Comparison of ENCODE assay signal across 1 cellular context in genomic region chr17:17591408-17592265, GRCh38.
TF ChIP-seq lines count a peak whose summit lies in the region.

Gene PEMT (minus strand): TSS chr17:17591708. CDS start chr17:17591626, 82 bp downstream.

TF ChIP-seq in K562, 482 proteins besides CTCF, POLR2A, EP300 and RAD21 (continued from another document):
- TF ChIP-seq CHCHD3 (CRISPR knock-in tag; IDR thresholded peaks at IDR 0.05) (no peak), EP400 (IDR thresholded peaks at IDR 0.05) (peak; percentile 100), KLF1 (tag; IDR thresholded peaks at IDR 0.05) (peak; percentile 77), DMBX1 (CRISPR knock-in tag; IDR thresholded peaks at IDR 0.05; ENCODE audit: borderline replicate concordance) (peak; percentile 83), HNRNPL (IDR thresholded peaks at IDR 0.05; ENCODE audit: low read depth, low read length) (no peak), SLC30A9 (CRISPR knock-in tag; IDR thresholded peaks at IDR 0.05) (no peak), SIN3A (IDR thresholded peaks at IDR 0.05; ENCODE audit: borderline replicate concordance in 2 of 2, control insufficient read depth in 1 of 2, low read depth in 2 of 2, low read length in 2 of 2) (peak; percentile 61 to 75; a peak in 1 of 4 replicates), MITF (IDR thresholded peaks at IDR 0.05) (no peak), FOXA1 (IDR thresholded peaks at IDR 0.05; ENCODE audit: borderline replicate concordance) (no peak), NCOR1 (IDR thresholded peaks at IDR 0.05) (no peak), ZNF699 (CRISPR knock-in tag; IDR thresholded peaks at IDR 0.05; ENCODE audit: insufficient replicate concordance) (no peak), GATAD2A (IDR thresholded peaks at IDR 0.05) (no peak), CHAMP1 (IDR thresholded peaks at IDR 0.05) (0 out of 2 replicates have a peak, but pooled peaks have one; percentile 14), ZHX1 (conservative IDR thresholded peaks at IDR 0.05; ENCODE audit: low read length) (no peak), ZNF75A (CRISPR knock-in tag; IDR thresholded peaks at IDR 0.05) (no peak), ZNF263 (CRISPR knock-in tag; IDR thresholded peaks at IDR 0.05; ENCODE audit: borderline replicate concordance) (no peak; the same call in 1 of the 2 replicates), TBL1XR1 (IDR thresholded peaks at IDR 0.05; ENCODE audit: low read length in 2 of 2) (0 out of 4 replicates have a peak, but pooled peaks of 1 of the 2 experiments have one; percentile 81), TCF7L2 (IDR thresholded peaks at IDR 0.05; ENCODE audit: low read depth, low read length) (0 out of 2 replicates have a peak, but pooled peaks have one; percentile 16), NFRKB (IDR thresholded peaks at IDR 0.05; ENCODE audit: low read depth) (no peak; the same call in 1 of the 2 replicates), PRDM10 (IDR thresholded peaks at IDR 0.05; ENCODE audit: partially characterized antibody) (peak; percentile 12), ID3 (CRISPR knock-in tag; IDR thresholded peaks at IDR 0.05) (no peak), ID3 (tag; IDR thresholded peaks at IDR 0.05) (peak; percentile 82), STAT6 (CRISPR knock-in tag; IDR thresholded peaks at IDR 0.05) (0 out of 2 replicates have a peak, but pooled peaks have one; percentile 35), ZKSCAN8 (CRISPR knock-in tag; IDR thresholded peaks at IDR 0.05) (no peak), ZNF146 (CRISPR knock-in tag; IDR thresholded peaks at IDR 0.05; ENCODE audit: unreplicated experiment) (no peak), NCOA6 (IDR thresholded peaks at IDR 0.05) (no peak), BRF1 (IDR thresholded peaks at IDR 0.05; ENCODE audit: borderline replicate concordance, extremely low read depth, insufficient read length) (no peak), ZFP30 (CRISPR knock-in tag; IDR thresholded peaks at IDR 0.05; ENCODE audit: borderline replicate concordance) (no peak), ATF1 (CRISPR knock-in tag; IDR thresholded peaks at IDR 0.05) (no peak), ATF1 (tag; IDR thresholded peaks at IDR 0.05) (peak; percentile 97), ILF3 (IDR thresholded peaks at IDR 0.05; ENCODE audit: borderline replicate concordance) (no peak), FOXK2 (conservative IDR thresholded peaks at IDR 0.05 in 1 of 2, IDR thresholded peaks at IDR 0.05 in 1 of 2; ENCODE audit: low read depth in 2 of 2) (peak; percentile 56; a peak in 1 of 4 replicates), ARNT (IDR thresholded peaks at IDR 0.05) (peak in 1 of 2 experiments; percentile 85; a peak in 2 of 4 replicates), ZFPM2 (CRISPR knock-in tag; IDR thresholded peaks at IDR 0.05) (no peak), MLX (CRISPR knock-in tag; conservative IDR thresholded peaks at IDR 0.05) (no peak), HSF4 (CRISPR knock-in tag; IDR thresholded peaks at IDR 0.05; ENCODE audit: borderline replicate concordance) (no peak), BRCA1 (IDR thresholded peaks at IDR 0.05) (no peak), BRCA1 (CRISPR knock-in tag; IDR thresholded peaks at IDR 0.05) (no peak), ZNF76 (CRISPR knock-in tag; IDR thresholded peaks at IDR 0.05; ENCODE audit: borderline replicate concordance) (peak; percentile 93), SMAD2 (IDR thresholded peaks at IDR 0.05; ENCODE audit: low read depth, low read length) (no peak), ZNF444 (CRISPR knock-in tag; IDR thresholded peaks at IDR 0.05) (no peak), ARHGAP35 (IDR thresholded peaks at IDR 0.05; ENCODE audit: partially characterized antibody) (no peak), ZNF280B (CRISPR knock-in tag; IDR thresholded peaks at IDR 0.05) (no peak)
